ENCODE assay signal across 1 cellular context in the genomic region with DNA sequence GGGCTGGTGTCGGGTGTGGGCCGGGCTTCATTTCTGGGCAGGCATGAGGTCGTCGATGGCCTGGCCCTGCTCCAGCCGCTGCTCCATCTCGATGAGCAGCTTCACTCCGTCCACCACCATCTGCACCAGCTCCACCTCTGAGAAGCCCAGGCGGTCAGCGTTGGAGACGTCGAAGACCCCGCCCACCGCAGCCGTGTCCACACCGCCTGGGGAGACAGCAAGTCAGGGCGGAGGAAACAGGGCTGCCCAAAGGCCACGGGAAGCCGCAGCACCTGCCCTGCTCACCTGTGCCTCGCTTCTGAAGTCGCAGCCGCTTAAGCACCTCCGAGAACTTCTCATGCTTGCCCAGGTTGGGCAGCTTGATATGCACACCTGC.
TF ChIP-seq lines count a peak whose summit lies in the region.

No MANE protein-coding gene starts in this region.

TF ChIP-seq in K562, 482 proteins besides CTCF, POLR2A, EP300 and RAD21:
- TF ChIP-seq NFRKB (IDR thresholded peaks at IDR 0.05; ENCODE audit: low read depth): no peak
- TF ChIP-seq HDAC6 (IDR thresholded peaks at IDR 0.05; ENCODE audit: low read depth, low read length): no peak
- TF ChIP-seq, protein P1, sequence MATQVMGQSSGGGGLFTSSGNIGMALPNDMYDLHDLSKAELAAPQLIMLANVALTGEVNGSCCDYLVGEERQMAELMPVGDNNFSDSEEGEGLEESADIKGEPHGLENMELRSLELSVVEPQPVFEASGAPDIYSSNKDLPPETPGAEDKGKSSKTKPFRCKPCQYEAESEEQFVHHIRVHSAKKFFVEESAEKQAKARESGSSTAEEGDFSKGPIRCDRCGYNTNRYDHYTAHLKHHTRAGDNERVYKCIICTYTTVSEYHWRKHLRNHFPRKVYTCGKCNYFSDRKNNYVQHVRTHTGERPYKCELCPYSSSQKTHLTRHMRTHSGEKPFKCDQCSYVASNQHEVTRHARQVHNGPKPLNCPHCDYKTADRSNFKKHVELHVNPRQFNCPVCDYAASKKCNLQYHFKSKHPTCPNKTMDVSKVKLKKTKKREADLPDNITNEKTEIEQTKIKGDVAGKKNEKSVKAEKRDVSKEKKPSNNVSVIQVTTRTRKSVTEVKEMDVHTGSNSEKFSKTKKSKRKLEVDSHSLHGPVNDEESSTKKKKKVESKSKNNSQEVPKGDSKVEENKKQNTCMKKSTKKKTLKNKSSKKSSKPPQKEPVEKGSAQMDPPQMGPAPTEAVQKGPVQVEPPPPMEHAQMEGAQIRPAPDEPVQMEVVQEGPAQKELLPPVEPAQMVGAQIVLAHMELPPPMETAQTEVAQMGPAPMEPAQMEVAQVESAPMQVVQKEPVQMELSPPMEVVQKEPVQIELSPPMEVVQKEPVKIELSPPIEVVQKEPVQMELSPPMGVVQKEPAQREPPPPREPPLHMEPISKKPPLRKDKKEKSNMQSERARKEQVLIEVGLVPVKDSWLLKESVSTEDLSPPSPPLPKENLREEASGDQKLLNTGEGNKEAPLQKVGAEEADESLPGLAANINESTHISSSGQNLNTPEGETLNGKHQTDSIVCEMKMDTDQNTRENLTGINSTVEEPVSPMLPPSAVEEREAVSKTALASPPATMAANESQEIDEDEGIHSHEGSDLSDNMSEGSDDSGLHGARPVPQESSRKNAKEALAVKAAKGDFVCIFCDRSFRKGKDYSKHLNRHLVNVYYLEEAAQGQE (CRISPR knock-in tag; IDR thresholded peaks at IDR 0.05; ENCODE audit: low read depth): no peak
- peak; percentile 52; the same call in 1 of the 2 replicates for TF ChIP-seq POLR2G (IDR thresholded peaks at IDR 0.05; ENCODE audit: low read depth, low read length)
- TF ChIP-seq, protein P2, sequence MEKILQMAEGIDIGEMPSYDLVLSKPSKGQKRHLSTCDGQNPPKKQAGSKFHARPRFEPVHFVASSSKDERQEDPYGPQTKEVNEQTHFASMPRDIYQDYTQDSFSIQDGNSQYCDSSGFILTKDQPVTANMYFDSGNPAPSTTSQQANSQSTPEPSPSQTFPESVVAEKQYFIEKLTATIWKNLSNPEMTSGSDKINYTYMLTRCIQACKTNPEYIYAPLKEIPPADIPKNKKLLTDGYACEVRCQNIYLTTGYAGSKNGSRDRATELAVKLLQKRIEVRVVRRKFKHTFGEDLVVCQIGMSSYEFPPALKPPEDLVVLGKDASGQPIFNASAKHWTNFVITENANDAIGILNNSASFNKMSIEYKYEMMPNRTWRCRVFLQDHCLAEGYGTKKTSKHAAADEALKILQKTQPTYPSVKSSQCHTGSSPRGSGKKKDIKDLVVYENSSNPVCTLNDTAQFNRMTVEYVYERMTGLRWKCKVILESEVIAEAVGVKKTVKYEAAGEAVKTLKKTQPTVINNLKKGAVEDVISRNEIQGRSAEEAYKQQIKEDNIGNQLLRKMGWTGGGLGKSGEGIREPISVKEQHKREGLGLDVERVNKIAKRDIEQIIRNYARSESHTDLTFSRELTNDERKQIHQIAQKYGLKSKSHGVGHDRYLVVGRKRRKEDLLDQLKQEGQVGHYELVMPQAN (IDR thresholded peaks at IDR 0.05; ENCODE audit: borderline replicate concordance): no peak
- 0 out of 2 replicates have a peak, but pooled peaks have one; percentile 3 for TF ChIP-seq KAT7 (CRISPR knock-in tag; IDR thresholded peaks at IDR 0.05; ENCODE audit: borderline replicate concordance)
- TF ChIP-seq RBFOX2 (IDR thresholded peaks at IDR 0.05; ENCODE audit: low read depth, low read length): peak; percentile 13
